ENCODE assay signal across 1 cellular context in the genomic region with DNA sequence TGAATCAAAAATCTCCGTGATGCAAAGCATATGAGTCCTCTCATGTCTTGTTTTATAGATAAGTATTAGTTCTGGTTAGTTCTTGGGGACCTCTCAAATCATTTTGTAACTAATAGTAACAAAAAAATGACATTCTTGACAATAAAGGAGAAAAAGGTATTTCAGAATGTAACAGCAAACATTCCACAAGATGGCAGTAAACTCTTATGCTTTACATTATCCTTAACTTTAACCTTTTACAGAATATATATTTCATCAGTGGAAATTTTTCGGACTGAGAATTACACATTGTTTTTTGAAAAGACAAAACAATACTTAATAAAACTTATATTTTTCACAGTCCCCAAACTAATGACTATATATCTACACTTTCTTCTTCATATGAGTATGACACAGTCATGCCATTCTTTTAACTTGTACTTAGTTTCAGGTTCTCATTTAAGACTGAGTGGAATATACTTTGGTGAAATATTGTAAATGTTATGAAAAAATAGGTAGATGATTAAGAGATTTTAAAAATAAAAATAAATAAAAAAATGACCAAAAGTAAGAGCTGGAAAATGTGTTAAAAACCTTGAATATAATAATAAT.
TF ChIP-seq lines count a peak whose summit lies in the region.

No MANE protein-coding gene starts in this region.

TF ChIP-seq in SK-N-SH treated with all-trans-retinoic acid at 6 μM for 48 hours, 23 proteins besides CTCF, POLR2A, EP300 and RAD21 (continued from another document):
- TF ChIP-seq, protein P1, sequence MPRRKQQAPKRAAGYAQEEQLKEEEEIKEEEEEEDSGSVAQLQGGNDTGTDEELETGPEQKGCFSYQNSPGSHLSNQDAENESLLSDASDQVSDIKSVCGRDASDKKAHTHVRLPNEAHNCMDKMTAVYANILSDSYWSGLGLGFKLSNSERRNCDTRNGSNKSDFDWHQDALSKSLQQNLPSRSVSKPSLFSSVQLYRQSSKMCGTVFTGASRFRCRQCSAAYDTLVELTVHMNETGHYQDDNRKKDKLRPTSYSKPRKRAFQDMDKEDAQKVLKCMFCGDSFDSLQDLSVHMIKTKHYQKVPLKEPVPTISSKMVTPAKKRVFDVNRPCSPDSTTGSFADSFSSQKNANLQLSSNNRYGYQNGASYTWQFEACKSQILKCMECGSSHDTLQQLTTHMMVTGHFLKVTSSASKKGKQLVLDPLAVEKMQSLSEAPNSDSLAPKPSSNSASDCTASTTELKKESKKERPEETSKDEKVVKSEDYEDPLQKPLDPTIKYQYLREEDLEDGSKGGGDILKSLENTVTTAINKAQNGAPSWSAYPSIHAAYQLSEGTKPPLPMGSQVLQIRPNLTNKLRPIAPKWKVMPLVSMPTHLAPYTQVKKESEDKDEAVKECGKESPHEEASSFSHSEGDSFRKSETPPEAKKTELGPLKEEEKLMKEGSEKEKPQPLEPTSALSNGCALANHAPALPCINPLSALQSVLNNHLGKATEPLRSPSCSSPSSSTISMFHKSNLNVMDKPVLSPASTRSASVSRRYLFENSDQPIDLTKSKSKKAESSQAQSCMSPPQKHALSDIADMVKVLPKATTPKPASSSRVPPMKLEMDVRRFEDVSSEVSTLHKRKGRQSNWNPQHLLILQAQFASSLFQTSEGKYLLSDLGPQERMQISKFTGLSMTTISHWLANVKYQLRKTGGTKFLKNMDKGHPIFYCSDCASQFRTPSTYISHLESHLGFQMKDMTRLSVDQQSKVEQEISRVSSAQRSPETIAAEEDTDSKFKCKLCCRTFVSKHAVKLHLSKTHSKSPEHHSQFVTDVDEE (CRISPR knock-in tag; IDR thresholded peaks at IDR 0.05), result no peak
- TF ChIP-seq CSDC2 (CRISPR knock-in tag; IDR thresholded peaks at IDR 0.05), result no peak
